In the genomic region with DNA sequence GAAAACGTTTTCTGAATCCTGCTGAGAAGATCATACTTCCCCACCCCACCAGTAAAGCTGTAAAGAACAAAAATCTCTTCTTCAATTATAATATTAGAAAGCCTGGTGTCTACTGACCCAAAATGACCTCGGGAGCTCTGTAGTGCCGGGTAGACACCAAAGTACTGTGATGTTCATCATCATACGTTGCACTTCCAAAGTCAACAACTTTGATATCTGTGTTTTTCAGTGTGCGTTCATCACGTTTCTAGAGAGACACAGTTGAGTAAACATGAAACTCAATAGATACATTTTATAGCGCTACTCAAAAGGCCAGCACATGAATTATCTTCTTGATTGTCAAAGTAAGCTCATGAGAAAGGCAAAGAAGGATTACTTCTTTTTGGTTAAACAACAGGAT, we compare ENCODE assay signal across 22 cellular contexts. TPM values are rescaled to one million over a fixed set of nuclear protein-coding genes. Genes with fewer than 3 reads are reported as not detected.
DNase-seq lines count a peak whose midpoint lies in the region; ATAC-seq and TF ChIP-seq lines count a peak whose summit lies in the region.
"Had no signal": no experiment of that assay in that cellular context is flagged by ENCODE, and none has a peak within 500 bp of the region (broad histone marks: within the 10 kb centered on the region; RNA-seq: fewer than 3 reads in every experiment).

No MANE protein-coding gene starts in this region.

- H3K4me1 Mint-ChIP-seq in memory B cell = peaks cover 5% of the 10 kb centered on the region
- H3K4me1 Mint-ChIP-seq: GM23338 had no signal

- no peaks in the 10 kb centered on the region for H3K27me3 Mint-ChIP-seq in memory B cell

- ATAC-seq in Right ventricle myocardium superior (ENCODE audit: poor library complexity) = peak; percentile 61
- no peak for ATAC-seq in Right ventricle myocardium inferior
- no peak for ATAC-seq in memory B cell (ENCODE audit: low read depth)
- no peak for ATAC-seq in HG03025 (IDR thresholded peaks at IDR 0.05; ENCODE audit: low FRiP score, unreplicated experiment)
- ATAC-seq: GM23338 had no signal

- intact Hi-C loops in Right ventricle myocardium superior (cut with DNase I) (no loop called here), Right ventricle myocardium inferior (cut with DNase I) (no loop called here)

- H3K9me3 Mint-ChIP-seq in memory B cell = no peaks in the 10 kb centered on the region
- H3K9me3 Mint-ChIP-seq: GM23338 had no signal

- DNase-seq in DMS153 (lab: John Stamatoyannopoulos, UW) (peak; percentile 7), DMS153 treated with DMSO at 0.1 percent for 48 hours (lab: John Stamatoyannopoulos, UW; ENCODE audit: unreplicated experiment) (no peak), Right ventricle myocardium superior (no peak), Right ventricle myocardium inferior (ENCODE audit: missing footprints) (no peak), memory B cell (ENCODE audit: low spot score in 2 of 2) (no peak), HuH-7 (ENCODE audit: low spot score) (no peak)
- DNase-seq: AML-193, COR-L47, HCEC 1CT, NCI-H1092 treated with DMSO at 0.1 percent for 48 hours, NCI-H2081, NCI-H2171 treated with DMSO at 0.1 percent for 48 hours, NCI-H82, OCI-M1, SHP77 treated with DMSO at 0.1 percent for 48 hours had no signal

- H3K27ac ChIP-seq in VCaP = peak overlapping the region; percentile 51
- H3K27ac ChIP-seq: 22Rv1, C4-2B had no signal

- TF ChIP-seq CTCF in VCaP (conservative IDR thresholded peaks at IDR 0.05) = no peak

- peaks cover 41% of the 10 kb centered on the region for H3K36me3 Mint-ChIP-seq in memory B cell

- H3K4me3 Mint-ChIP-seq in memory B cell = no peak overlapping the region
- H3K4me3 Mint-ChIP-seq: GM23338 had no signal

- peak overlapping the region; percentile 48 for H3K27ac Mint-ChIP-seq in memory B cell
- H3K27ac Mint-ChIP-seq: GM23338 had no signal

RNA-seq across cellular contexts. Expression of a gene that starts 14.6 kb away (rescaled TPM):
- total RNA-seq in Right ventricle myocardium superior (23.2 TPM), Right ventricle myocardium inferior (20.5 TPM)

RNA-seq across cellular contexts. Expression of a gene that starts 22.1 kb away (rescaled TPM):
- total RNA-seq in Right ventricle myocardium superior (18.8 TPM), Right ventricle myocardium inferior (22.5 TPM)
- total RNA-seq: LHCN-M2, NCI-H460 had no signal
